In the genomic region with DNA sequence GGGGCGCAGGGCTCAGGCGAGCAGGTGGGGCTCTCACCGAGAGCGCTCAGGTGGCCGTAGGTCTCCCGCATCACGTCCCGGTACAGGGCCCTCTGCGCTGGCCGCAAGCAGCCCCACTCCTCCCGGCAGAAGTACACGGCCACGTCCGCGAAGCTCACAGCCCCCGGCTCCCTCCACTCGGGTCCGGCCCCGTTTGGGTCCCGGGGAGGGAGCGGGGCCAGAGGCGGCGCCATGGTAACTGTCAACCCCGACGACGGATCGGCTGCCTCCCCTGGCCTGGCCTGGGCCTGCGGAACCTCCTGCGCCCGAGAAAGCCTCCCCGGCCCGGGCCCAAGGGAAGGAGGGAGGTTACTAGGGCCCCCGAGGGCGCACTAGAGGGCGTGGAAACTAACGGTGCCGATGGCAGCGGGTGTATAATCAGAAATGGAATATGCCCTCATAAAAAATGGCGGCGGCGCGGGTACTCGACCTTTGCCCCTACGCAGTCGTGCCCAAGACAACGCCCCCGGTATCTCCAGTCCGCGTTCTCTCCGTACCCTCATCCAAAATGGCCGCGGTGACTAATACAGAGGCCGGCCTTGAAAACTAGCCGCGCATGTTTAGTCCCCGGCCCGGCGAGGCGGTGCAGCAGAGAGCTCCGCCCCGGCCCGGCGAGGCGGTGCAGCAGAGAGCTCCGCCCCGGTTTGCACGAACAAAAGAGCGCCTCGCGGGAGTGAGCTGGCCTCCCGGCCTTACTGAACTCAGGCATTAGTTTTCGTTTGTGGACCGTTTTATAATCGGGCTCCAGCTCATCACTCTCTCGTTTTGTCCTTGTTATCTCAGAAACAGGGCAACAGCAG, we compare ENCODE assay signal across 7 cellular contexts. TPM values are rescaled to one million over a fixed set of nuclear protein-coding genes. Genes with fewer than 3 reads are reported as not detected.
DNase-seq lines count a peak whose midpoint lies in the region; ATAC-seq, FAIRE-seq and TF ChIP-seq lines count a peak whose summit lies in the region.

A gene (minus strand): TSS at position 425 of the 839 bp plus-strand sequence. CDS start 192 bp downstream, at position 233.

- ATAC-seq in HG02981 (IDR thresholded peaks at IDR 0.05; ENCODE audit: unreplicated experiment) = peak; percentile 82

- WGBS in hepatocyte (ENCODE audit: low lambda C conversion rate, missing lambda C conversion rate) = 2% methylated on average over 71 of the region's 75 CpGs

- H3K27me3 ChIP-seq in hepatocyte = no peaks in the 10 kb centered on the region

- H4K20me1 ChIP-seq in hepatocyte (ENCODE audit: insufficient read depth, poor library complexity, severe bottlenecking) = no peaks in the 10 kb centered on the region

- H3K4me2 ChIP-seq in hepatocyte = peak within 1 kb of the TSS; percentile 98

- H3K4me1 ChIP-seq in hepatocyte (ENCODE audit: insufficient read depth) = peaks cover 18% of the 10 kb centered on the region

- peak within 1 kb of the TSS; percentile 93 for H3K27ac ChIP-seq in hepatocyte

- H2AFZ ChIP-seq in hepatocyte = peak within 1 kb of the TSS; percentile 33

- no peaks in the 10 kb centered on the region for H3K36me3 ChIP-seq in hepatocyte (replicated peaks; ENCODE audit: insufficient read depth, low read depth)

- no peaks in the 10 kb centered on the region for H3K9me3 ChIP-seq in hepatocyte (ENCODE audit: low read depth)

- no peak for TF ChIP-seq CTCF in hepatocyte (IDR thresholded peaks at IDR 0.05; ENCODE audit: poor library complexity)

- H3K9me2 ChIP-seq in hepatocyte (replicated peaks; ENCODE audit: insufficient read depth) = no peaks in the 10 kb centered on the region

- peak; percentile 96 for FAIRE-seq in GM18507 (lab: Jason Lieb, UNC)

- H3K4me3 ChIP-seq in hepatocyte = peak within 1 kb of the TSS; percentile 35

- DNase-seq in GM18507 (ENCODE audit: extremely low spot score, insufficient read length, low read depth) = peak; percentile 90
- peak; percentile 94 to 95 for DNase-seq in NCI-H2081 (lab: John Stamatoyannopoulos, UW)
- peak; percentile 97 for DNase-seq in T1000 (lab: John Stamatoyannopoulos, UW)
- DNase-seq in astrocyte of the hippocampus (ENCODE audit: low read depth, low spot score) = peak; percentile 99
- DNase-seq in hepatocyte (ENCODE audit: low spot score) = peak; percentile 99
- DNase-seq in retina = peak; percentile 95

- H3K79me2 ChIP-seq in hepatocyte = peaks cover 42% of the 10 kb centered on the region

RNA-seq across cellular contexts. Expression of the gene that starts here (rescaled TPM):
- 9.8 and 13.8 TPM in 2 replicates for total RNA-seq in hepatocyte
- polyA plus RNA-seq in hepatocyte = 12.1 and 12.5 TPM in 2 replicates

Comparison
In these comparisons a context has a peak if more than half of its experiments do, and no peak if none do; other contexts are left out.
1. Peak in every context shown above with its lines: DNase-seq, ATAC-seq, H3K4me3 ChIP-seq and H3K27ac ChIP-seq.